1 cellular context compared by ENCODE assay signal in the genomic region with DNA sequence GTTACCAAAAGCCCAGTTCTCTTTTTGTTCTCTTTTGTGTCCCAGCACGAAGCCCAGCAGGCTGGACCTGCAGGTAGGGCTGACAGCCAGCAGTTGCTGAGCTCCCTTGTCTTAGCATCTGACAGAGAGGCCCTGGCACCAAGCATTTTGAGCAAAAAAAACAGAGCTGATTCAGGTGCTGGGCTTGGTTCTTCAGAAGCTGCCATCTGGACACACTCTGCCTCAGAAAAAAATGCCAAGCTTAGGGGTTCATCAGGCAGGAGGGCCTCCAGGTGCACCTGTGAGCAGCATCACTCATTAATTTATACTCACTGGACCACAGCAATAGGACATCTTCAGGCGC.
TF ChIP-seq lines count a peak whose summit lies in the region.

No MANE protein-coding gene starts in this region.

TF ChIP-seq in GM23338, 12 proteins besides CTCF, POLR2A, EP300 and RAD21 (continued from another document):
- TF ChIP-seq, protein P1, sequence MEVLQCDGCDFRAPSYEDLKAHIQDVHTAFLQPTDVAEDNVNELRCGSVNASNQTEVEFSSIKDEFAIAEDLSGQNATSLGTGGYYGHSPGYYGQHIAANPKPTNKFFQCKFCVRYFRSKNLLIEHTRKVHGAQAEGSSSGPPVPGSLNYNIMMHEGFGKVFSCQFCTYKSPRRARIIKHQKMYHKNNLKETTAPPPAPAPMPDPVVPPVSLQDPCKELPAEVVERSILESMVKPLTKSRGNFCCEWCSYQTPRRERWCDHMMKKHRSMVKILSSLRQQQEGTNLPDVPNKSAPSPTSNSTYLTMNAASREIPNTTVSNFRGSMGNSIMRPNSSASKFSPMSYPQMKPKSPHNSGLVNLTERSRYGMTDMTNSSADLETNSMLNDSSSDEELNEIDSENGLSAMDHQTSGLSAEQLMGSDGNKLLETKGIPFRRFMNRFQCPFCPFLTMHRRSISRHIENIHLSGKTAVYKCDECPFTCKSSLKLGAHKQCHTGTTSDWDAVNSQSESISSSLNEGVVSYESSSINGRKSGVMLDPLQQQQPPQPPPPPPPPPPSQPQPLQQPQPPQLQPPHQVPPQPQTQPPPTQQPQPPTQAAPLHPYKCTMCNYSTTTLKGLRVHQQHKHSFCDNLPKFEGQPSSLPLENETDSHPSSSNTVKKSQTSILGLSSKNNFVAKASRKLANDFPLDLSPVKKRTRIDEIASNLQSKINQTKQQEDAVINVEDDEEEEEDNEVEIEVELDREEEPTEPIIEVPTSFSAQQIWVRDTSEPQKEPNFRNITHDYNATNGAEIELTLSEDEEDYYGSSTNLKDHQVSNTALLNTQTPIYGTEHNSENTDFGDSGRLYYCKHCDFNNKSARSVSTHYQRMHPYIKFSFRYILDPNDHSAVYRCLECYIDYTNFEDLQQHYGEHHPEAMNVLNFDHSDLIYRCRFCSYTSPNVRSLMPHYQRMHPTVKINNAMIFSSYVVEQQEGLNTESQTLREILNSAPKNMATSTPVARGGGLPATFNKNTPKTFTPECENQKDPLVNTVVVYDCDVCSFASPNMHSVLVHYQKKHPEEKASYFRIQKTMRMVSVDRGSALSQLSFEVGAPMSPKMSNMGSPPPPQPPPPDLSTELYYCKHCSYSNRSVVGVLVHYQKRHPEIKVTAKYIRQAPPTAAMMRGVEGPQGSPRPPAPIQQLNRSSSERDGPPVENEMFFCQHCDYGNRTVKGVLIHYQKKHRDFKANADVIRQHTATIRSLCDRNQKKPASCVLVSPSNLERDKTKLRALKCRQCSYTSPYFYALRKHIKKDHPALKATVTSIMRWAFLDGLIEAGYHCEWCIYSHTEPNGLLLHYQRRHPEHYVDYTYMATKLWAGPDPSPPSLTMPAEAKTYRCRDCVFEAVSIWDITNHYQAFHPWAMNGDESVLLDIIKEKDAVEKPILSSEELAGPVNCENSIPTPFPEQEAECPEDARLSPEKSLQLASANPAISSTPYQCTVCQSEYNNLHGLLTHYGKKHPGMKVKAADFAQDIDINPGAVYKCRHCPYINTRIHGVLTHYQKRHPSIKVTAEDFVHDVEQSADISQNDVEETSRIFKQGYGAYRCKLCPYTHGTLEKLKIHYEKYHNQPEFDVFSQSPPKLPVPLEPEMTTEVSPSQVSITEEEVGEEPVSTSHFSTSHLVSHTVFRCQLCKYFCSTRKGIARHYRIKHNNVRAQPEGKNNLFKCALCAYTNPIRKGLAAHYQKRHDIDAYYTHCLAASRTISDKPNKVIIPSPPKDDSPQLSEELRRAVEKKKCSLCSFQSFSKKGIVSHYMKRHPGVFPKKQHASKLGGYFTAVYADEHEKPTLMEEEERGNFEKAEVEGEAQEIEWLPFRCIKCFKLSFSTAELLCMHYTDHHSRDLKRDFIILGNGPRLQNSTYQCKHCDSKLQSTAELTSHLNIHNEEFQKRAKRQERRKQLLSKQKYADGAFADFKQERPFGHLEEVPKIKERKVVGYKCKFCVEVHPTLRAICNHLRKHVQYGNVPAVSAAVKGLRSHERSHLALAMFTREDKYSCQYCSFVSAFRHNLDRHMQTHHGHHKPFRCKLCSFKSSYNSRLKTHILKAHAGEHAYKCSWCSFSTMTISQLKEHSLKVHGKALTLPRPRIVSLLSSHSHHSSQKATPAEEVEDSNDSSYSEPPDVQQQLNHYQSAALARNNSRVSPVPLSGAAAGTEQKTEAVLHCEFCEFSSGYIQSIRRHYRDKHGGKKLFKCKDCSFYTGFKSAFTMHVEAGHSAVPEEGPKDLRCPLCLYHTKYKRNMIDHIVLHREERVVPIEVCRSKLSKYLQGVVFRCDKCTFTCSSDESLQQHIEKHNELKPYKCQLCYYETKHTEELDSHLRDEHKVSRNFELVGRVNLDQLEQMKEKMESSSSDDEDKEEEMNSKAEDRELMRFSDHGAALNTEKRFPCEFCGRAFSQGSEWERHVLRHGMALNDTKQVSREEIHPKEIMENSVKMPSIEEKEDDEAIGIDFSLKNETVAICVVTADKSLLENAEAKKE (CRISPR knock-in tag; IDR thresholded peaks at IDR 0.05), result no peak
- no peak for TF ChIP-seq ZNF331 (CRISPR knock-in tag; IDR thresholded peaks at IDR 0.05; ENCODE audit: low read depth)
- no peak for TF ChIP-seq EZH2phosphoT487 (IDR thresholded peaks at IDR 0.05; ENCODE audit: unreplicated experiment)
- TF ChIP-seq JUNB (IDR thresholded peaks at IDR 0.05; ENCODE audit: unreplicated experiment), result no peak
- TF ChIP-seq, protein P2, sequence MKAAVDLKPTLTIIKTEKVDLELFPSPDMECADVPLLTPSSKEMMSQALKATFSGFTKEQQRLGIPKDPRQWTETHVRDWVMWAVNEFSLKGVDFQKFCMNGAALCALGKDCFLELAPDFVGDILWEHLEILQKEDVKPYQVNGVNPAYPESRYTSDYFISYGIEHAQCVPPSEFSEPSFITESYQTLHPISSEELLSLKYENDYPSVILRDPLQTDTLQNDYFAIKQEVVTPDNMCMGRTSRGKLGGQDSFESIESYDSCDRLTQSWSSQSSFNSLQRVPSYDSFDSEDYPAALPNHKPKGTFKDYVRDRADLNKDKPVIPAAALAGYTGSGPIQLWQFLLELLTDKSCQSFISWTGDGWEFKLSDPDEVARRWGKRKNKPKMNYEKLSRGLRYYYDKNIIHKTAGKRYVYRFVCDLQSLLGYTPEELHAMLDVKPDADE (IDR thresholded peaks at IDR 0.05), result no peak
- TF ChIP-seq, protein P3, sequence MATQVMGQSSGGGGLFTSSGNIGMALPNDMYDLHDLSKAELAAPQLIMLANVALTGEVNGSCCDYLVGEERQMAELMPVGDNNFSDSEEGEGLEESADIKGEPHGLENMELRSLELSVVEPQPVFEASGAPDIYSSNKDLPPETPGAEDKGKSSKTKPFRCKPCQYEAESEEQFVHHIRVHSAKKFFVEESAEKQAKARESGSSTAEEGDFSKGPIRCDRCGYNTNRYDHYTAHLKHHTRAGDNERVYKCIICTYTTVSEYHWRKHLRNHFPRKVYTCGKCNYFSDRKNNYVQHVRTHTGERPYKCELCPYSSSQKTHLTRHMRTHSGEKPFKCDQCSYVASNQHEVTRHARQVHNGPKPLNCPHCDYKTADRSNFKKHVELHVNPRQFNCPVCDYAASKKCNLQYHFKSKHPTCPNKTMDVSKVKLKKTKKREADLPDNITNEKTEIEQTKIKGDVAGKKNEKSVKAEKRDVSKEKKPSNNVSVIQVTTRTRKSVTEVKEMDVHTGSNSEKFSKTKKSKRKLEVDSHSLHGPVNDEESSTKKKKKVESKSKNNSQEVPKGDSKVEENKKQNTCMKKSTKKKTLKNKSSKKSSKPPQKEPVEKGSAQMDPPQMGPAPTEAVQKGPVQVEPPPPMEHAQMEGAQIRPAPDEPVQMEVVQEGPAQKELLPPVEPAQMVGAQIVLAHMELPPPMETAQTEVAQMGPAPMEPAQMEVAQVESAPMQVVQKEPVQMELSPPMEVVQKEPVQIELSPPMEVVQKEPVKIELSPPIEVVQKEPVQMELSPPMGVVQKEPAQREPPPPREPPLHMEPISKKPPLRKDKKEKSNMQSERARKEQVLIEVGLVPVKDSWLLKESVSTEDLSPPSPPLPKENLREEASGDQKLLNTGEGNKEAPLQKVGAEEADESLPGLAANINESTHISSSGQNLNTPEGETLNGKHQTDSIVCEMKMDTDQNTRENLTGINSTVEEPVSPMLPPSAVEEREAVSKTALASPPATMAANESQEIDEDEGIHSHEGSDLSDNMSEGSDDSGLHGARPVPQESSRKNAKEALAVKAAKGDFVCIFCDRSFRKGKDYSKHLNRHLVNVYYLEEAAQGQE (IDR thresholded peaks at IDR 0.05; ENCODE audit: unreplicated experiment), result no peak
- TF ChIP-seq ZNF114 (CRISPR knock-in tag; IDR thresholded peaks at IDR 0.05), result no peak
- no peak for TF ChIP-seq STAT1 (IDR thresholded peaks at IDR 0.05; ENCODE audit: unreplicated experiment)
- TF ChIP-seq POLR2AphosphoS5 (IDR thresholded peaks at IDR 0.05; ENCODE audit: low read depth), result no peak
